Comparison of ENCODE assay signal across 31 cellular contexts in the genomic region with DNA sequence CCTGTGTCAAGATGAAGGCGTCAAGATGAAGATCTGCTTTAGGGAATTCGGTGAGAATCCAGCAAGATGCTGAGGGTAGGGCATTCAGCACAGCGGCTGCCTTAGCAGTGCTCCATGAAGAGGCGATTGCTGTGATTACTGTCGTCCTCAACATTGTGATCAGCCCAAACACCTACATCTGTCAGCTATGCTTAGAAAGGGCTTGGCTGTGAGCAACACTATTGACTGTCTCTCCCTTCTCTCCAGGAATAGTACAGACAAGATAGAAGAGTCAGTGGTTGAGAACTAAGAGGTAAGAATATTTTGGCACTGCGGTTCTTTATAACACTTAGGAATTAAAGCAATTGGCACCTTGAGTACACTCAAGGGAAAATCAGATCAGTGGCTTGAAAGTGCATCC.
"Had no signal": no experiment of that assay in that cellular context is flagged by ENCODE, and none has a peak within 500 bp of the region (broad histone marks: within the 10 kb centered on the region; RNA-seq: fewer than 3 reads in every experiment).

No MANE protein-coding gene starts in this region.

- H3K27me3 ChIP-seq: ascending aorta, breast epithelium, cardiac muscle cell, colonic mucosa, esophagus squamous epithelium, gastroesophageal sphincter had no signal

- H3K4me3 Mint-ChIP-seq: activated CD4-positive, alpha-beta memory T cell treated with anti-CD3 and anti-CD28 coated beads for 36 hours; activated CD4-positive, alpha-beta T cell treated with anti-CD3 and anti-CD28 coated beads for 36 hours; activated CD4-positive, alpha-beta T cell treated with anti-CD3 and anti-CD28 coated beads, Interleukin-2, amount 10 ng/mL, durations not matched to agents 24 days and 14 days; activated CD8-positive, alpha-beta memory T cell treated with anti-CD3 and anti-CD28 coated beads, Interleukin-2, amount 10 ng/mL, durations not matched to agents 7 days and 5 days; activated CD8-positive, alpha-beta T cell treated with anti-CD3 and anti-CD28 coated beads, Interleukin-2, amount 10 ng/mL, durations not matched to agents 7 days and 5 days; activated naive CD4-positive, alpha-beta T cell treated with anti-CD3 and anti-CD28 coated beads, Interleukin-2, amount 10 ng/mL, durations not matched to agents 7 days and 5 days; activated naive CD8-positive, alpha-beta T cell treated with anti-CD3 and anti-CD28 coated beads, Interleukin-2, amount 10 ng/mL, durations not matched to agents 7 days and 5 days; brain had no signal

- ATAC-seq: activated CD4-positive, alpha-beta T cell treated with anti-CD3 and anti-CD28 coated beads for 36 hours; activated CD8-positive, alpha-beta memory T cell treated with anti-CD3 and anti-CD28 coated beads, Interleukin-2, amount 10 ng/mL, durations not matched to agents 7 days and 5 days; activated CD8-positive, alpha-beta T cell treated with anti-CD3 and anti-CD28 coated beads, Interleukin-2, amount 10 ng/mL, durations not matched to agents 7 days and 5 days; activated naive CD4-positive, alpha-beta T cell treated with anti-CD3 and anti-CD28 coated beads, Interleukin-2, amount 50 U/mL, for 72 hours; gastroesophageal sphincter had no signal

- H3K27ac Mint-ChIP-seq: activated CD4-positive, alpha-beta memory T cell treated with anti-CD3 and anti-CD28 coated beads for 36 hours; activated CD4-positive, alpha-beta T cell treated with anti-CD3 and anti-CD28 coated beads for 36 hours; activated CD4-positive, alpha-beta T cell treated with anti-CD3 and anti-CD28 coated beads, Interleukin-2, amount 10 ng/mL, durations not matched to agents 24 days and 14 days; activated CD8-positive, alpha-beta memory T cell treated with anti-CD3 and anti-CD28 coated beads, Interleukin-2, amount 10 ng/mL, durations not matched to agents 7 days and 5 days; activated CD8-positive, alpha-beta T cell treated with anti-CD3 and anti-CD28 coated beads, Interleukin-2, amount 10 ng/mL, durations not matched to agents 7 days and 5 days; activated naive CD4-positive, alpha-beta T cell treated with anti-CD3 and anti-CD28 coated beads, Interleukin-2, amount 10 ng/mL, durations not matched to agents 7 days and 5 days; activated naive CD4-positive, alpha-beta T cell treated with anti-CD3 and anti-CD28 coated beads, Interleukin-2, amount 50 U/mL, for 72 hours; activated naive CD8-positive, alpha-beta T cell treated with anti-CD3 and anti-CD28 coated beads, Interleukin-2, amount 10 ng/mL, durations not matched to agents 7 days and 5 days; brain had no signal

- H3K4me3 ChIP-seq: ascending aorta, breast epithelium, cardiac muscle cell, colonic mucosa, esophagus squamous epithelium, gastroesophageal sphincter had no signal

- H3K4me1 ChIP-seq: ascending aorta, breast epithelium, colonic mucosa, esophagus squamous epithelium had no signal

- H3K27ac ChIP-seq: ascending aorta, breast epithelium, cardiac muscle cell, colonic mucosa, epithelial cell of prostate, esophagus squamous epithelium, gastroesophageal sphincter had no signal

- H3K4me1 Mint-ChIP-seq: activated CD4-positive, alpha-beta T cell treated with anti-CD3 and anti-CD28 coated beads for 36 hours; activated CD4-positive, alpha-beta T cell treated with anti-CD3 and anti-CD28 coated beads, Interleukin-2, amount 10 ng/mL, durations not matched to agents 24 days and 14 days; activated CD8-positive, alpha-beta memory T cell treated with anti-CD3 and anti-CD28 coated beads, Interleukin-2, amount 10 ng/mL, durations not matched to agents 7 days and 5 days; activated naive CD4-positive, alpha-beta T cell treated with anti-CD3 and anti-CD28 coated beads, Interleukin-2, amount 10 ng/mL, durations not matched to agents 7 days and 5 days; activated naive CD8-positive, alpha-beta T cell treated with anti-CD3 and anti-CD28 coated beads, Interleukin-2, amount 10 ng/mL, durations not matched to agents 7 days and 5 days had no signal

- H3K36me3 ChIP-seq: ascending aorta, breast epithelium, cardiac muscle cell, colonic mucosa, esophagus squamous epithelium, gastroesophageal sphincter had no signal

- DNase-seq: activated CD4-positive, alpha-beta memory T cell treated with anti-CD3 and anti-CD28 coated beads for 36 hours; activated CD4-positive, alpha-beta T cell treated with anti-CD3 and anti-CD28 coated beads for 36 hours; activated CD4-positive, alpha-beta T cell treated with anti-CD3 and anti-CD28 coated beads, Interleukin-2, amount 10 ng/mL, durations not matched to agents 24 days and 14 days; activated CD4-positive, CD25-positive, alpha-beta regulatory T cell; activated CD4-positive, CD25-positive, alpha-beta regulatory T cell treated with anti-CD3 and anti-CD28 coated beads, Interleukin-2, amount 50 U/mL, for 72 hours; activated CD8-positive, alpha-beta memory T cell treated with anti-CD3 and anti-CD28 coated beads, Interleukin-2, amount 10 ng/mL, durations not matched to agents 7 days and 5 days; activated CD8-positive, alpha-beta memory T cell treated with anti-CD3 and anti-CD28 coated beads, Interleukin-2, amount 50 U/mL, for 4 hours; activated CD8-positive, alpha-beta T cell treated with anti-CD3 and anti-CD28 coated beads, Interleukin-2, amount 10 ng/mL, durations not matched to agents 7 days and 5 days; activated gamma-delta T cell; activated naive CD4-positive, alpha-beta T cell; activated naive CD4-positive, alpha-beta T cell treated with anti-CD3 and anti-CD28 coated beads, Interleukin-2, amount 10 ng/mL, durations not matched to agents 7 days and 5 days; activated naive CD8-positive, alpha-beta T cell treated with anti-CD3 and anti-CD28 coated beads, Interleukin-2, amount 10 ng/mL, durations not matched to agents 7 days and 5 days; activated T-cell treated with anti-CD3 and anti-CD28 coated beads, Interleukin-2, amount 50 U/mL, for 1 hour; activated T-cell treated with anti-CD3 and anti-CD28 coated beads, Interleukin-2, amount 50 U/mL, for 48 hours; central memory CD4-positive, alpha-beta T cell; cerebellar nuclear complex; colonic mucosa; effector CD8-positive, alpha-beta T cell; esophagus squamous epithelium; foreskin melanocyte; T-helper 1 cell; T-helper 2 cell had no signal

- H3K27me3 Mint-ChIP-seq: activated CD4-positive, alpha-beta memory T cell treated with anti-CD3 and anti-CD28 coated beads for 36 hours; activated CD4-positive, alpha-beta T cell treated with anti-CD3 and anti-CD28 coated beads for 36 hours had no signal

- FAIRE-seq: endometrium, endothelial cell of umbilical vein had no signal

- H3K9me3 ChIP-seq: ascending aorta, breast epithelium, colonic mucosa, esophagus squamous epithelium, gastroesophageal sphincter had no signal

- H3K36me3 Mint-ChIP-seq: activated CD4-positive, alpha-beta memory T cell treated with anti-CD3 and anti-CD28 coated beads for 36 hours; activated CD8-positive, alpha-beta memory T cell treated with anti-CD3 and anti-CD28 coated beads, Interleukin-2, amount 10 ng/mL, durations not matched to agents 7 days and 5 days; activated naive CD4-positive, alpha-beta T cell treated with anti-CD3 and anti-CD28 coated beads, Interleukin-2, amount 10 ng/mL, durations not matched to agents 7 days and 5 days; activated naive CD4-positive, alpha-beta T cell treated with anti-CD3 and anti-CD28 coated beads, Interleukin-2, amount 50 U/mL, for 72 hours; activated naive CD8-positive, alpha-beta T cell treated with anti-CD3 and anti-CD28 coated beads, Interleukin-2, amount 10 ng/mL, durations not matched to agents 7 days and 5 days; brain had no signal

- H3K9me3 Mint-ChIP-seq: activated CD4-positive, alpha-beta memory T cell treated with anti-CD3 and anti-CD28 coated beads for 36 hours; activated CD4-positive, alpha-beta T cell treated with anti-CD3 and anti-CD28 coated beads, Interleukin-2, amount 10 ng/mL, durations not matched to agents 24 days and 14 days; activated naive CD4-positive, alpha-beta T cell treated with anti-CD3 and anti-CD28 coated beads, Interleukin-2, amount 10 ng/mL, durations not matched to agents 7 days and 5 days; activated naive CD4-positive, alpha-beta T cell treated with anti-CD3 and anti-CD28 coated beads, Interleukin-2, amount 50 U/mL, for 72 hours; activated naive CD8-positive, alpha-beta T cell treated with anti-CD3 and anti-CD28 coated beads, Interleukin-2, amount 10 ng/mL, durations not matched to agents 7 days and 5 days had no signal
